9 cellular contexts compared by ENCODE assay signal in genomic region chrX:155632424-155633100, GRCh38. TPM values are rescaled to one million over a fixed set of nuclear protein-coding genes. Genes with fewer than 3 reads are reported as not detected.
A peak's percentile ranks its signal among the peaks of the same experiment; 100 is the strongest.
DNase-seq lines count a peak whose midpoint lies in the region; ATAC-seq, FAIRE-seq and TF ChIP-seq lines count a peak whose summit lies in the region.
"Had no signal": no experiment of that assay in that cellular context is flagged by ENCODE, and none has a peak within 500 bp of the region (broad histone marks: within the 10 kb centered on the region; RNA-seq: fewer than 3 reads in every experiment).

No MANE protein-coding gene starts in this region.

- peaks cover 7% of the 10 kb centered on the region for H3K36me3 Mint-ChIP-seq in activated CD8-positive, alpha-beta memory T cell treated with anti-CD3 and anti-CD28 coated beads, Interleukin-2, amount 10 ng/mL, durations not matched to agents 7 days and 5 days
- peaks cover 7% of the 10 kb centered on the region for H3K36me3 Mint-ChIP-seq in stimulated activated naive CD8-positive, alpha-beta T cell treated with anti-CD3 and anti-CD28 coated beads, Interleukin-15, Interleukin-2, amounts not matched to agents 100 ng/mL and 50 ng/mL, for 24 hours (ENCODE audit: low read depth)

- H3K79me2 ChIP-seq in GM12878 (ENCODE audit: control insufficient read depth, insufficient read depth, low read length): no peaks in the 10 kb centered on the region

- H2AFZ ChIP-seq in GM12878 (ENCODE audit: control insufficient read depth, low read depth, low read length): peak overlapping the region; percentile 68

- 10% methylated on average over 3 of the region's 3 CpGs for WGBS in GM12878 (ENCODE audit: insufficient coverage, insufficient replicate concordance, low lambda C conversion rate, missing lambda C conversion rate)

- H3K27me3 ChIP-seq in GM12878 (replicated peaks in 1 of 2; ENCODE audit: control insufficient read depth in 2 of 2, insufficient read depth in 2 of 2, low read length in 1 of 2): no peaks in the 10 kb centered on the region

- H3K9me3 ChIP-seq in KOPT-K1 (ENCODE audit: insufficient read depth, low read length, poor library complexity, severe bottlenecking) (peaks cover 11% of the 10 kb centered on the region), GM12878 (replicated peaks; ENCODE audit: control insufficient read depth, insufficient read depth, low read length) (no peaks in the 10 kb centered on the region)

- no TSS peak for BruUV-seq in GM12878 (replicated peaks; lab: Mats Ljungman, UMichigan)

- CTCF ChIA-PET in activated CD8-positive, alpha-beta memory T cell treated with anti-CD3 and anti-CD28 coated beads, Interleukin-2, amount 10 ng/mL, durations not matched to agents 7 days and 5 days (lab: Charles Lee): no interaction called here
- CTCF ChIA-PET in GM12878 (lab: Yijun Ruan, JAX): interaction anchor here (0.5 to 1.0 kb wide), 2 partner anchors 18 to 35 kb away, joined by 3 to 6 read pairs; no protein-coding TSS in a partner anchor

- no peak for TF ChIP-seq RAD21 in GM12878 (IDR thresholded peaks at IDR 0.05; ENCODE audit: insufficient read depth, low read depth, low read length)

- no peaks in the 10 kb centered on the region for H3K9me3 Mint-ChIP-seq in activated CD8-positive, alpha-beta memory T cell treated with anti-CD3 and anti-CD28 coated beads, Interleukin-2, amount 10 ng/mL, durations not matched to agents 7 days and 5 days (ENCODE audit: low read depth)
- no peaks in the 10 kb centered on the region for H3K9me3 Mint-ChIP-seq in stimulated activated naive CD8-positive, alpha-beta T cell treated with anti-CD3 and anti-CD28 coated beads, Interleukin-15, Interleukin-2, amounts not matched to agents 100 ng/mL and 50 ng/mL, for 24 hours

- H3K27me3 Mint-ChIP-seq in activated CD8-positive, alpha-beta memory T cell treated with anti-CD3 and anti-CD28 coated beads, Interleukin-2, amount 10 ng/mL, durations not matched to agents 7 days and 5 days: no peaks in the 10 kb centered on the region
- H3K27me3 Mint-ChIP-seq in stimulated activated naive CD8-positive, alpha-beta T cell treated with anti-CD3 and anti-CD28 coated beads, Interleukin-15, Interleukin-2, amounts not matched to agents 100 ng/mL and 50 ng/mL, for 24 hours: no peaks in the 10 kb centered on the region

- H3K4me1 ChIP-seq in GM12878 (ENCODE audit: control insufficient read depth, insufficient read depth, low read length): no peaks in the 10 kb centered on the region

- H3K36me3 ChIP-seq in KOPT-K1 (ENCODE audit: insufficient read depth, low read length) (no peaks in the 10 kb centered on the region), GM12878 (ENCODE audit: control insufficient read depth in 2 of 2, insufficient read depth in 2 of 2, low read length in 1 of 2) (no peaks in the 10 kb centered on the region)

- SMC1A ChIA-PET in GM12878 (lab: Charles Lee; ENCODE audit: uncharacterized antibody, unreplicated experiment): interaction anchor here (1.1 to 2.0 kb wide), 2 partner anchors 8 to 18 kb away, joined by 3 to 6 read pairs; no protein-coding TSS in a partner anchor

- TF ChIP-seq POLR2A in GM12878 (IDR thresholded peaks at IDR 0.05; ENCODE audit: low read depth, low read length): no peak

- RAD21 ChIA-PET in GM12878 (lab: Charles Lee; ENCODE audit: unreplicated experiment): interaction anchor here (0.5 kb wide), 1 partner anchor 299 kb away, joined by 3 read pairs; no protein-coding TSS in a partner anchor

- H3K4me2 ChIP-seq in GM12878 (ENCODE audit: control insufficient read depth, insufficient read depth): peak overlapping the region; percentile 74

- H3K27ac Mint-ChIP-seq in activated CD8-positive, alpha-beta memory T cell treated with anti-CD3 and anti-CD28 coated beads, Interleukin-2, amount 10 ng/mL, durations not matched to agents 7 days and 5 days: peak overlapping the region; percentile 85
- peak overlapping the region; percentile 67 for H3K27ac Mint-ChIP-seq in stimulated activated naive CD8-positive, alpha-beta T cell treated with anti-CD3 and anti-CD28 coated beads, Interleukin-15, Interleukin-2, amounts not matched to agents 100 ng/mL and 50 ng/mL, for 24 hours

- H3K27ac ChIP-seq in KOPT-K1 (ENCODE audit: low read depth, low read length, poor library complexity, severe bottlenecking) (peak overlapping the region; percentile 50), GM12878 (ENCODE audit: control insufficient read depth, insufficient read depth) (no peak overlapping the region; the same call in 1 of the 2 replicates)

- TF ChIP-seq EP300 in GM12878 (IDR thresholded peaks at IDR 0.05; ENCODE audit: borderline replicate concordance in 1 of 2, control insufficient read depth in 1 of 2, low read depth in 2 of 2, low read length in 2 of 2): no peak

- POLR2A ChIA-PET in GM12878 (lab: Charles Lee): no interaction called here

- H4K20me1 ChIP-seq in GM12878 (ENCODE audit: control insufficient read depth, insufficient read depth): no peaks in the 10 kb centered on the region

- H3K4me3 ChIP-seq in GM12878: 0 out of 2 replicates have a peak overlapping the region, but pooled peaks have one; percentile 28

- TF ChIP-seq CTCF in GM12878 (IDR thresholded peaks at IDR 0.05 in 2 of 3, conservative IDR thresholded peaks at IDR 0.05 in 1 of 3; ENCODE audit: control insufficient read depth in 2 of 3, extremely low read depth in 1 of 3, insufficient read depth in 1 of 3, low read depth in 3 of 3, low read length in 3 of 3): no peak

- peak; percentile 93 for ATAC-seq in activated CD8-positive, alpha-beta memory T cell treated with anti-CD3 and anti-CD28 coated beads, Interleukin-2, amount 10 ng/mL, durations not matched to agents 7 days and 5 days
- peak; percentile 78 for ATAC-seq in GM12878

- H3K9ac ChIP-seq in GM12878 (ENCODE audit: control insufficient read depth, insufficient read depth, low read length): peak overlapping the region; percentile 27; the same call in 1 of the 2 replicates

- intact Hi-C loops in GM12878 (cut with micrococcal nuclease; ENCODE audit: unreplicated experiment): no loop called here

- H3K4me1 Mint-ChIP-seq in activated CD8-positive, alpha-beta memory T cell treated with anti-CD3 and anti-CD28 coated beads, Interleukin-2, amount 10 ng/mL, durations not matched to agents 7 days and 5 days: peaks cover 11% of the 10 kb centered on the region
- H3K4me1 Mint-ChIP-seq in stimulated activated naive CD8-positive, alpha-beta T cell treated with anti-CD3 and anti-CD28 coated beads, Interleukin-15, Interleukin-2, amounts not matched to agents 100 ng/mL and 50 ng/mL, for 24 hours (ENCODE audit: low read depth): peaks cover 11% of the 10 kb centered on the region

- H3K4me3 Mint-ChIP-seq in activated CD8-positive, alpha-beta memory T cell treated with anti-CD3 and anti-CD28 coated beads, Interleukin-2, amount 10 ng/mL, durations not matched to agents 7 days and 5 days: peak overlapping the region; percentile 71
- peak overlapping the region; percentile 77 for H3K4me3 Mint-ChIP-seq in stimulated activated naive CD8-positive, alpha-beta T cell treated with anti-CD3 and anti-CD28 coated beads, Interleukin-15, Interleukin-2, amounts not matched to agents 100 ng/mL and 50 ng/mL, for 24 hours

- DNase-seq in activated CD8-positive, alpha-beta memory T cell treated with anti-CD3 and anti-CD28 coated beads, Interleukin-2, amount 10 ng/mL, durations not matched to agents 7 days and 5 days: peak; percentile 40
- DNase-seq in activated CD8-positive, alpha-beta memory T cell treated with anti-CD3 and anti-CD28 coated beads, Interleukin-2, amount 50 U/mL, for 4 hours: no peak
- DNase-seq in GM12878 (ENCODE audit: low read depth, low spot score): peak; percentile 3
- DNase-seq in NCI-H187 (lab: John Stamatoyannopoulos, UW): no peak
- no peak for DNase-seq in activated gamma-delta T cell (lab: John Stamatoyannopoulos, UW)
- no peak for DNase-seq in NCI-H2081 treated with DMSO at 0.1 percent for 48 hours (lab: John Stamatoyannopoulos, UW)
- DNase-seq: stimulated activated CD4-positive, alpha-beta T cell treated with anti-CD3 and anti-CD28 coated beads, Interleukin-4, amount 100 ng/mL, for 24 hours had no signal

- FAIRE-seq in GM12878 (lab: Jason Lieb, UNC): no peak

- in situ Hi-C loops in GM12878 (cut with MboI): no loop called here

RNA-seq across cellular contexts. Expression of gene TMLHE, which starts 19.8 kb away (rescaled TPM):
- 10 to 100 TPM in 1 of 2 experiments, 1 to 10 TPM in 1; 9.2 to 13.5 TPM for total RNA-seq in activated CD8-positive, alpha-beta memory T cell treated with anti-CD3 and anti-CD28 coated beads, Interleukin-2, amount 10 ng/mL, durations not matched to agents 7 days and 5 days
- total RNA-seq in GM12878 (2013; cell fraction: nucleolus; rRNA removed): 50.5 and 65.0 TPM in 2 replicates
- total RNA-seq in GM12878 (2014; rRNA removed) (8.7 and 9.7 TPM in 2 replicates), GM12878 (2014; rRNA removed; fragmentation: Illumina TruSeq; extraction: Trizol) (13.2 and 13.9 TPM in 2 replicates), GM12878 (2021) (11.9 and 12.5 TPM in 2 replicates)
- 8.4 TPM for polyA plus RNA-seq in GM12878 (2011; ENCODE audit: low read depth)
- polyA plus RNA-seq in GM12878 (2011; rRNA removed) (21.7 and 24.6 TPM in 2 replicates), GM12878 (2014; fragmentation: Illumina TruSeq; extraction: Trizol) (14.5 and 19.5 TPM in 2 replicates), GM12878 (2014; fragmentation: Nextera tagmentation; extraction: Ambion mirVana) (10 to 100 TPM; 13.8 to 16.3 TPM), GM12878 (2014; rRNA removed) (7.1 and 7.9 TPM in 2 replicates), GM12878 (2016; fragmentation: Nextera tagmentation; extraction: Ambion mirVana) (10 to 100 TPM; 13.1 to 13.3 TPM)
- polyA plus RNA-seq in GM12878 (2011; cell fraction: cytosol; rRNA removed): 12.2 and 15.0 TPM in 2 replicates
- 16.0 and 19.0 TPM in 2 replicates for polyA plus RNA-seq in GM12878 (2011; cell fraction: nucleus; rRNA removed)
- 10.2 and 12.3 TPM in 2 replicates for polyA plus RNA-seq in GM12878 (2012)
- 48.1 and 65.7 TPM in 2 replicates for polyA minus RNA-seq in GM12878 (2011; rRNA and poly(A)+ RNA removed)
- 9.8 and 11.0 TPM in 2 replicates for polyA minus RNA-seq in GM12878 (2011; cell fraction: cytosol; rRNA and poly(A)+ RNA removed)
- 43.4 and 60.0 TPM in 2 replicates for polyA minus RNA-seq in GM12878 (2011; cell fraction: nucleus; rRNA and poly(A)+ RNA removed)

RNA-seq across cellular contexts. Expression of gene SPRY3, which starts 20.2 kb away (rescaled TPM):
- total RNA-seq in activated CD8-positive, alpha-beta memory T cell treated with anti-CD3 and anti-CD28 coated beads, Interleukin-2, amount 10 ng/mL, durations not matched to agents 7 days and 5 days: under 1 TPM; 0.30 to 0.32 TPM
- total RNA-seq in GM12878 (2013; cell fraction: nucleolus; rRNA removed): 0.32 and 0.48 TPM in 2 replicates
- total RNA-seq in GM12878 (2014; rRNA removed) (0.05 and 0.11 TPM in 2 replicates), GM12878 (2014; rRNA removed; fragmentation: Illumina TruSeq; extraction: Trizol) (0.09 and 0.14 TPM in 2 replicates), GM12878 (2021) (0.11 and 0.15 TPM in 2 replicates)
- polyA plus RNA-seq in GM12878 (2011; ENCODE audit: low read depth): 0.03 TPM
- polyA plus RNA-seq in GM12878 (2011; rRNA removed) (0.11 and 0.20 TPM in 2 replicates), GM12878 (2014; fragmentation: Illumina TruSeq; extraction: Trizol) (0.16 and 0.21 TPM in 2 replicates), GM12878 (2014; fragmentation: Nextera tagmentation; extraction: Ambion mirVana) (under 1 TPM; 0.02 TPM), GM12878 (2014; rRNA removed) (0.08 and 0.09 TPM in 2 replicates), GM12878 (2016; fragmentation: Nextera tagmentation; extraction: Ambion mirVana) (not detected)
- 0.06 and 0.07 TPM in 2 replicates for polyA plus RNA-seq in GM12878 (2011; cell fraction: cytosol; rRNA removed)
- polyA plus RNA-seq in GM12878 (2011; cell fraction: nucleus; rRNA removed): 0.28 and 0.42 TPM in 2 replicates
- 0.09 and 0.10 TPM in 2 replicates for polyA plus RNA-seq in GM12878 (2012)
- 0.22 and 0.26 TPM in 2 replicates for polyA minus RNA-seq in GM12878 (2011; rRNA and poly(A)+ RNA removed)
- not detected in 2 replicates for polyA minus RNA-seq in GM12878 (2011; cell fraction: cytosol; rRNA and poly(A)+ RNA removed)
- 0.12 and 0.19 TPM in 2 replicates for polyA minus RNA-seq in GM12878 (2011; cell fraction: nucleus; rRNA and poly(A)+ RNA removed)

Comparison
In these comparisons a context has a peak if more than half of its experiments do, and no peak if none do; other contexts are left out.
1. DNase-seq: peak in activated CD8-positive, alpha-beta memory T cell treated with anti-CD3 and anti-CD28 coated beads, Interleukin-2, amount 10 ng/mL, durations not matched to agents 7 days and 5 days (single experiment) and GM12878 (single experiment); none in activated CD8-positive, alpha-beta memory T cell treated with anti-CD3 and anti-CD28 coated beads, Interleukin-2, amount 50 U/mL, for 4 hours (single experiment), NCI-H187 (0 of 2), activated gamma-delta T cell (single experiment) and NCI-H2081 treated with DMSO at 0.1 percent for 48 hours (single experiment).